In the genomic region with DNA sequence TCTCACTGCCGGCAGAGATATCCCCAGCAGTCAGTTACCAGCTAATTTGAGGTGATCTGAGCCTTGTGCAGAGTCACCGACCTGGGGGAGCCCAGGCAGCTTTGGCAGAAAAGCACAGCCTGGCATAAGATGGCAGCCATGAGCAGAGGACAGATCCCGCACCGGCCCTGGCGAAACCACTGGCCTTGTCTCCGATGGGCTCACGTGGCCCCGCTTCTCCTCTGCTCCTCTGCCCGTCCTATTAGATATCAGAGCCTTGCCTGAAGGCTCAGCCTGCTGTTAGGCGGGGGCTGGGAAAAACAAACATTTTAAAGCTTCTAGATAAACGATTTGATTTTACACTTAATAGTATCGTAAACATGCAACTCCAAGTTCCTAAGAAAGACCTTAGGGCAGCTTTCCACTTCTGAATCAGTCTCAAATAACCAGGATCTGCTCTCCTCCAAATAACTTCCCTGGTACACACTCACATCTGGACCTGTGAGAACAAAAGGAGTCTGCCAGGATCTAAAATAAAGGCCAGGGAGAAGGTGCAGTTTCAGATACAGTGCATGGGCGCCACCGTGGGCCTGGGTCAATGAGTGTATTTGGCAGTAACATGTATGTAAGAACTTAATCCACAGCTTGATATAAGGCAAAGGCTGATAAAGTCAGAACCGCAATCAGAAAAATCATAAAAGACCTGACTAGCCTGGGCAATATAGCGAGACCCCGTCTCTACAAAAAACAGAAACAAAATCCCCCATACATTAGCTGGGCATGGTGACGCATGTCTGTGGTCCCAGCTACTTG, we compare ENCODE assay signal across 2 cellular contexts.
TF ChIP-seq lines count a peak whose summit lies in the region.

No MANE protein-coding gene starts in this region.

TF ChIP-seq in IMR-90, 13 proteins besides CTCF, POLR2A, EP300 and RAD21:
- no peak for TF ChIP-seq CEBPB (IDR thresholded peaks at IDR 0.05; ENCODE audit: low read depth, low read length)
- TF ChIP-seq BHLHE40 (IDR thresholded peaks at IDR 0.05; ENCODE audit: low read depth, low read length), result no peak
- TF ChIP-seq, protein P1, sequence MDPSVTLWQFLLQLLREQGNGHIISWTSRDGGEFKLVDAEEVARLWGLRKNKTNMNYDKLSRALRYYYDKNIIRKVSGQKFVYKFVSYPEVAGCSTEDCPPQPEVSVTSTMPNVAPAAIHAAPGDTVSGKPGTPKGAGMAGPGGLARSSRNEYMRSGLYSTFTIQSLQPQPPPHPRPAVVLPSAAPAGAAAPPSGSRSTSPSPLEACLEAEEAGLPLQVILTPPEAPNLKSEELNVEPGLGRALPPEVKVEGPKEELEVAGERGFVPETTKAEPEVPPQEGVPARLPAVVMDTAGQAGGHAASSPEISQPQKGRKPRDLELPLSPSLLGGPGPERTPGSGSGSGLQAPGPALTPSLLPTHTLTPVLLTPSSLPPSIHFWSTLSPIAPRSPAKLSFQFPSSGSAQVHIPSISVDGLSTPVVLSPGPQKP (IDR thresholded peaks at IDR 0.05; ENCODE audit: borderline replicate concordance, low read depth, low read length), result no peak

TF ChIP-seq in K562, 482 proteins besides CTCF, POLR2A, EP300 and RAD21:
- TF ChIP-seq POLR2AphosphoS2 (IDR thresholded peaks at IDR 0.05; ENCODE audit: low read length) (no peak), CEBPB (tag; IDR thresholded peaks at IDR 0.05) (no peak), ILF3 (IDR thresholded peaks at IDR 0.05; ENCODE audit: borderline replicate concordance) (no peak)
- TF ChIP-seq, protein P2, sequence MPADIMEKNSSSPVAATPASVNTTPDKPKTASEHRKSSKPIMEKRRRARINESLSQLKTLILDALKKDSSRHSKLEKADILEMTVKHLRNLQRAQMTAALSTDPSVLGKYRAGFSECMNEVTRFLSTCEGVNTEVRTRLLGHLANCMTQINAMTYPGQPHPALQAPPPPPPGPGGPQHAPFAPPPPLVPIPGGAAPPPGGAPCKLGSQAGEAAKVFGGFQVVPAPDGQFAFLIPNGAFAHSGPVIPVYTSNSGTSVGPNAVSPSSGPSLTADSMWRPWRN (IDR thresholded peaks at IDR 0.05; ENCODE audit: low read depth), result no peak
